22 cellular contexts compared by ENCODE assay signal in the genomic region with DNA sequence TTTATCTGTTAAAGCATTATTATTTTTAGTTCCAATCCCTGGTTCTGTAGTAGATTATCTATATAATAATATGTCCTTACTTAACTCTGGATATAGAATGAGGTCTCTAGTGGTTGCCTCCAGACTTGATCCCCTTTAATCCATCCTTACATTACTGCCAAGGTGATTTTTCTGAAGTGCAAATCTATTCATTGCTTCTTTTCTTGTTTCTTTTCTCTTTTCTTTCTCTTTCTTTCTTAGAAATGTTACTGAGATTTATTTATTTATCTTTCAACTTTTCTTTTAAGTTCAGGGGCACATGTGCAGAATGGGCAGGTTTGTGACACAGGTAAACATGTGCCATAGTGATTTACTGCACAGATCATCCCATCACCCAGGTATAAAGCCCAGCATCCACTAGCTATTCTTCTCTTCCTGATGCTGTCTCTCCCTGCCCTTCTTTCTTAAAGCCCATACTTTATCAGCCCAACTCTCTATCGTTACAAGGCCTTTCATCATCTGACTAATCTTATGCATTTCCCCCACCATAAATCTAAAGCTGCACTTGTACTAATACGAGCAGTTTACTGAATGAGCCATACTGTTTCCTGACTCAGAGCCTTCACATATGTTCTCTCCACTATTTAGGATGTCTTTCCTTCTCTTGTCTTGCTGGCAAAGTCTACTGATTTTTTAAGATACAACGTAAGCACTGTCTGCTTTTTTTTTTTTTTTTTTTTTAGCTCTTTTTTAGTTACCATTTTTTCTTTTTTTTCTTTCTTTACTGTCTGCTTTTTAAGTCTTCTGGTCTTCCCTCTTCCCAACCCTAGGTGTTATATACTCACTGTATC. TPM values are rescaled to one million over a fixed set of nuclear protein-coding genes. Genes with fewer than 3 reads are reported as not detected.
A peak's percentile ranks its signal among the peaks of the same experiment; 100 is the strongest.
DNase-seq lines count a peak whose midpoint lies in the region; ATAC-seq, FAIRE-seq and TF ChIP-seq lines count a peak whose summit lies in the region.
"Had no signal": no experiment of that assay in that cellular context is flagged by ENCODE, and none has a peak within 500 bp of the region (broad histone marks: within the 10 kb centered on the region; RNA-seq: fewer than 3 reads in every experiment).

No MANE protein-coding gene starts in this region.

- H3K4ac ChIP-seq in mesendoderm (ENCODE audit: low read depth, low read length): no peak overlapping the region

- H2AK5ac ChIP-seq in mesendoderm (ENCODE audit: low read length): no peak overlapping the region

- ATAC-seq in omental fat pad (ENCODE audit: low FRiP score): no peak
- ATAC-seq: activated naive CD4-positive, alpha-beta T cell treated with anti-CD3 and anti-CD28 coated beads, Interleukin-2, amount 50 U/mL, for 72 hours; esophagus mucosa; heart right ventricle; naive thymus-derived CD4-positive, alpha-beta T cell had no signal

- no peaks in the 10 kb centered on the region for H3K27me3 ChIP-seq in osteoblast (ENCODE audit: insufficient read depth, low read length)
- no peaks in the 10 kb centered on the region for H3K27me3 ChIP-seq in transverse colon
- H3K27me3 ChIP-seq in mesendoderm (ENCODE audit: insufficient read depth, low read length, poor library complexity): no peaks in the 10 kb centered on the region
- H3K27me3 ChIP-seq: BE2C, brain microvascular endothelial cell, heart right ventricle had no signal

- peak overlapping the region in 1 of 5 experiments; percentile 6 for H3K27ac Mint-ChIP-seq in brain
- H3K27ac Mint-ChIP-seq: activated naive CD4-positive, alpha-beta T cell treated with anti-CD3 and anti-CD28 coated beads, Interleukin-2, amount 50 U/mL, for 72 hours; naive thymus-derived CD4-positive, alpha-beta T cell had no signal

- H3K9ac ChIP-seq in mesendoderm (ENCODE audit: low read length): no peak overlapping the region

- H3K4me3 Mint-ChIP-seq in brain: peak overlapping the region in 4 of 5 experiments; percentile 21 to 74 (median 40)
- H3K4me3 Mint-ChIP-seq: naive thymus-derived CD4-positive, alpha-beta T cell had no signal

- peaks cover 17% of the 10 kb centered on the region for H3K79me2 ChIP-seq in osteoblast (ENCODE audit: insufficient read depth, low read length)
- H3K79me2 ChIP-seq in mesendoderm (ENCODE audit: control insufficient read depth, insufficient read depth, low read length): no peaks in the 10 kb centered on the region

- no peak for DNase-seq in H54 (ENCODE audit: insufficient read length, low spot score)
- DNase-seq in OCI-M1 (lab: John Stamatoyannopoulos, UW): peak; percentile 88
- DNase-seq in osteoblast (ENCODE audit: insufficient read length, low spot score, missing footprints): no peak
- DNase-seq in omental fat pad (ENCODE audit: low spot score): no peak
- DNase-seq in transverse colon: no peak
- DNase-seq in mesendoderm: no peak
- DNase-seq in stimulated activated CD4-positive, alpha-beta T cell treated with anti-CD3 and anti-CD28 coated beads, Interleukin-4, amount 100 ng/mL, for 24 hours: no peak
- DNase-seq: BE2C; brain microvascular endothelial cell; cortex of kidney; heart right ventricle; Kasumi-1; naive thymus-derived CD4-positive, alpha-beta T cell; NCI-H1436; posterior cingulate gyrus; SIG-M5; T1000 had no signal

- peaks cover 48% of the 10 kb centered on the region for H3K4me1 Mint-ChIP-seq in brain

- intact Hi-C loops in transverse colon (cut with DNase I; ENCODE audit: low total_unique reads): no loop called here

- H2BK15ac ChIP-seq in mesendoderm (replicated peaks; ENCODE audit: low read depth): no peak overlapping the region

- no peak overlapping the region for H2BK120ac ChIP-seq in mesendoderm (ENCODE audit: low read depth, low read length)

- peak overlapping the region; percentile 29 for H2AFZ ChIP-seq in osteoblast (ENCODE audit: low read length)

- 15 to 34% methylated on average over 3 of the region's 3 CpGs for WGBS in transverse colon (ENCODE audit: low coverage in 1 of 2), 2 donors
- no CpG with 5 or more reads among the region's 3 CpGs for WGBS in mesendoderm (ENCODE audit: extremely low coverage, insufficient coverage, low lambda C conversion rate)

- no peak overlapping the region for H3K27ac ChIP-seq in osteoblast (ENCODE audit: low read depth, low read length)
- H3K27ac ChIP-seq in transverse colon: no peak overlapping the region
- H3K27ac ChIP-seq in mesendoderm (ENCODE audit: low read depth, low read length): no peak overlapping the region
- H3K27ac ChIP-seq: brain microvascular endothelial cell, heart right ventricle, skin epidermis had no signal

- TF ChIP-seq CTCF in brain (conservative IDR thresholded peaks at IDR 0.05) (no peak), osteoblast (IDR thresholded peaks at IDR 0.05; ENCODE audit: extremely low read depth, low read depth, low read length) (no peak), omental fat pad (IDR thresholded peaks at IDR 0.05) (no peak), transverse colon (IDR thresholded peaks at IDR 0.05) (no peak)

- no peak overlapping the region for H4K5ac ChIP-seq in mesendoderm (ENCODE audit: low read length)

- in situ Hi-C loops in transverse colon (cut with MboI; ENCODE audit: low pct_ligation_motif_present in 1 of 4, low pct_unique_long_range_greater_than_20kb in 1 of 4, low sequenced_read_pairs in 3 of 4): no loop called here

- no peak overlapping the region for H4K8ac ChIP-seq in mesendoderm (ENCODE audit: low read depth, low read length)

- H3K18ac ChIP-seq in mesendoderm (ENCODE audit: low read length): no peak overlapping the region

- peaks cover 0 to 3% (median 0%) of the 10 kb centered on the region in 5 experiments for H3K9me3 Mint-ChIP-seq in brain
- H3K9me3 Mint-ChIP-seq: activated naive CD4-positive, alpha-beta T cell treated with anti-CD3 and anti-CD28 coated beads, Interleukin-2, amount 50 U/mL, for 72 hours; naive thymus-derived CD4-positive, alpha-beta T cell had no signal

- H3K4me1 ChIP-seq in osteoblast (ENCODE audit: insufficient read depth, low read length): peaks cover 7% of the 10 kb centered on the region
- H3K4me1 ChIP-seq in transverse colon: peaks cover 5 to 53% (median 21%) of the 10 kb centered on the region in 4 donors
- no peaks in the 10 kb centered on the region for H3K4me1 ChIP-seq in mesendoderm (ENCODE audit: control insufficient read depth, low read depth, low read length)
- H3K4me1 ChIP-seq: BE2C had no signal

- FAIRE-seq in H54 (lab: Jason Lieb, UNC): peak; percentile 62

- no peak overlapping the region for H3K4me2 ChIP-seq in osteoblast (ENCODE audit: insufficient read depth, low read length)
- H3K4me2 ChIP-seq in mesendoderm (ENCODE audit: low read length): no peak overlapping the region

- H3K4me3 ChIP-seq in osteoblast (ENCODE audit: insufficient read depth, low read length): no peak overlapping the region
- H3K4me3 ChIP-seq in transverse colon: no peak overlapping the region
- H3K4me3 ChIP-seq in mesendoderm (ENCODE audit: low read length): no peak overlapping the region
- H3K4me3 ChIP-seq: heart right ventricle, lung, skin epidermis had no signal

- no peak for TF ChIP-seq POLR2A in H54 (IDR thresholded peaks at IDR 0.05; ENCODE audit: low read depth, low read length)
- TF ChIP-seq POLR2A in transverse colon (IDR thresholded peaks at IDR 0.05): no peak

- H3K56ac ChIP-seq in mesendoderm (ENCODE audit: low read length): no peak overlapping the region

- H3K36me3 ChIP-seq in osteoblast (ENCODE audit: insufficient read depth, low read length): no peaks in the 10 kb centered on the region
- H3K36me3 ChIP-seq in transverse colon: no peaks in the 10 kb centered on the region
- H3K36me3 ChIP-seq in mesendoderm (ENCODE audit: control insufficient read depth, insufficient read depth, low read length): no peaks in the 10 kb centered on the region
- H3K36me3 ChIP-seq: BE2C, brain microvascular endothelial cell, heart right ventricle had no signal

- H3K79me1 ChIP-seq in mesendoderm (ENCODE audit: low read length): no peaks in the 10 kb centered on the region

- H3K9me3 ChIP-seq in osteoblast (ENCODE audit: low read depth, low read length): no peaks in the 10 kb centered on the region
- no peaks in the 10 kb centered on the region for H3K9me3 ChIP-seq in transverse colon
- H3K9me3 ChIP-seq: BE2C, heart right ventricle had no signal

- no peak overlapping the region for H2BK5ac ChIP-seq in mesendoderm (ENCODE audit: low read length)

- peaks cover 5% of the 10 kb centered on the region for H4K20me1 ChIP-seq in osteoblast (ENCODE audit: insufficient read depth, low read length)

- no peak overlapping the region for H3K23ac ChIP-seq in mesendoderm (ENCODE audit: low read length)

- H3K36me3 Mint-ChIP-seq in brain: peaks cover 13% of the 10 kb centered on the region
- H3K36me3 Mint-ChIP-seq: activated naive CD4-positive, alpha-beta T cell treated with anti-CD3 and anti-CD28 coated beads, Interleukin-2, amount 50 U/mL, for 72 hours had no signal

- no peak for TF ChIP-seq EP300 in transverse colon (IDR thresholded peaks at IDR 0.05; ENCODE audit: low read depth)

- H3K27me3 Mint-ChIP-seq in brain: peaks cover 9% of the 10 kb centered on the region

RNA-seq across cellular contexts. Expression of gene GLCE, which starts 4.6 kb away (rescaled TPM):
- 6.0 TPM for polyA plus RNA-seq in brain (ENCODE audit: insufficient read depth, low read depth, low replicate concordance)
- total RNA-seq in osteoblast: 14.8 and 17.7 TPM in 2 replicates
- total RNA-seq in omental fat pad: 10 to 100 TPM; 12.9 to 23.5 (median 15.4) TPM
- total RNA-seq in transverse colon: 10 to 100 TPM in 3 of 4 donors, 1 to 10 TPM in 1; 7.9 to 38.1 (median 25.4) TPM
- 7.9 TPM for polyA plus RNA-seq in mesendoderm (2013, experiment 1 of 2)
- polyA plus RNA-seq in mesendoderm (2013, experiment 2 of 2): 7.9 TPM
